ENCODE assay signal across 9 cellular contexts in genomic region chr22:29305836-29306174, GRCh38. TPM values are rescaled to one million over a fixed set of nuclear protein-coding genes. Genes with fewer than 3 reads are reported as not detected.
DNase-seq lines count a peak whose midpoint lies in the region; ATAC-seq and TF ChIP-seq lines count a peak whose summit lies in the region.
"Had no signal": no experiment of that assay in that cellular context is flagged by ENCODE, and none has a peak within 500 bp of the region (broad histone marks: within the 10 kb centered on the region; RNA-seq: fewer than 3 reads in every experiment).

No MANE protein-coding gene starts in this region.

- peaks cover 18% of the 10 kb centered on the region for H3K27me3 Mint-ChIP-seq in CD8-positive, alpha-beta T cell (ENCODE audit: low read depth)

- H3K4me1 Mint-ChIP-seq in CD8-positive, alpha-beta T cell (ENCODE audit: low read depth), result peaks cover 15% of the 10 kb centered on the region

- POLR2A ChIA-PET in CD8-positive, alpha-beta T cell (lab: Charles Lee), result no interaction called here

- H3K36me3 ChIP-seq in CD8-positive, alpha-beta T cell (ENCODE audit: insufficient read depth, low read length), result no peaks in the 10 kb centered on the region
- H3K36me3 ChIP-seq in NT2/D1 (ENCODE audit: insufficient read depth, insufficient read length, low read length), result peaks cover 13% of the 10 kb centered on the region
- H3K36me3 ChIP-seq in duodenal mucosa (ENCODE audit: control insufficient read depth in 1 of 2, insufficient read depth in 2 of 2, low read length in 2 of 2), result peaks cover 3 to 7% of the 10 kb centered on the region in 2 donors
- H3K36me3 ChIP-seq in osteoblast (ENCODE audit: insufficient read depth, low read length), result peaks cover 3% of the 10 kb centered on the region

- peaks cover 13% of the 10 kb centered on the region for H3K4me1 ChIP-seq in CD8-positive, alpha-beta T cell (ENCODE audit: insufficient read depth, low read length)
- peaks cover 21% of the 10 kb centered on the region for H3K4me1 ChIP-seq in NT2/D1 (ENCODE audit: insufficient read depth, insufficient read length)
- peaks cover 54 to 62% of the 10 kb centered on the region in 2 donors for H3K4me1 ChIP-seq in duodenal mucosa (ENCODE audit: control insufficient read depth in 1 of 2, insufficient read depth in 2 of 2, low read length in 2 of 2)
- peaks cover 26% of the 10 kb centered on the region for H3K4me1 ChIP-seq in osteoblast (ENCODE audit: insufficient read depth, low read length)

- no peaks in the 10 kb centered on the region for H3K9me3 ChIP-seq in CD8-positive, alpha-beta T cell (ENCODE audit: low read length)
- H3K9me3 ChIP-seq in NT2/D1 (ENCODE audit: insufficient read depth, low read length) (no peaks in the 10 kb centered on the region), duodenal mucosa (ENCODE audit: control insufficient read depth in 1 of 2, low read length in 2 of 2) (no peaks in the 10 kb centered on the region), osteoblast (ENCODE audit: low read depth, low read length) (no peaks in the 10 kb centered on the region)

- peaks cover 11% of the 10 kb centered on the region for H4K20me1 ChIP-seq in osteoblast (ENCODE audit: insufficient read depth, low read length)

- H3K27me3 ChIP-seq in CD8-positive, alpha-beta T cell (ENCODE audit: insufficient read depth, low read length), result peaks cover 6% of the 10 kb centered on the region
- H3K27me3 ChIP-seq in NT2/D1 (ENCODE audit: insufficient read depth, insufficient read length) (no peaks in the 10 kb centered on the region), duodenal mucosa (ENCODE audit: control insufficient read depth in 1 of 2, insufficient read depth in 2 of 2, low read length in 2 of 2) (no peaks in the 10 kb centered on the region), osteoblast (ENCODE audit: insufficient read depth, low read length) (no peaks in the 10 kb centered on the region)

- H3K27ac ChIP-seq in CD8-positive, alpha-beta T cell (ENCODE audit: low read depth, low read length), result no peak overlapping the region
- no peak overlapping the region for H3K27ac ChIP-seq in duodenal mucosa (ENCODE audit: low read depth, low read length)
- no peak overlapping the region for H3K27ac ChIP-seq in osteoblast (ENCODE audit: low read depth, low read length)

- no peak for ATAC-seq in CD8-positive, alpha-beta T cell
- ATAC-seq in HG02798 (IDR thresholded peaks at IDR 0.05; ENCODE audit: poor library complexity, unreplicated experiment), result no peak

- peak overlapping the region; percentile 74 for H3K4me3 Mint-ChIP-seq in CD8-positive, alpha-beta T cell

- H3K9me3 Mint-ChIP-seq in CD8-positive, alpha-beta T cell, result no peaks in the 10 kb centered on the region

- H3K9ac ChIP-seq in NT2/D1 (ENCODE audit: insufficient read length, low read depth), result peak overlapping the region; percentile 70
- peak overlapping the region in 1 of 2 donors; percentile 57 for H3K9ac ChIP-seq in duodenal mucosa (ENCODE audit: low read depth in 1 of 2, low read length in 2 of 2)

- H3K27ac Mint-ChIP-seq in CD8-positive, alpha-beta T cell, result no peak overlapping the region

- H2AFZ ChIP-seq in osteoblast (ENCODE audit: low read length), result peak overlapping the region; percentile 42

- no peak for DNase-seq in CD8-positive, alpha-beta T cell
- DNase-seq in NT2/D1 (ENCODE audit: low read depth, low spot score) (no peak), osteoblast (ENCODE audit: insufficient read length, low spot score, missing footprints) (no peak), LoVo (ENCODE audit: low spot score) (no peak)
- no peak for DNase-seq in NK-92 treated with Interleukin-12 subunit alpha and Interleukin-12 subunit beta, amount 100 ng/mL, for 24 hours (lab: John Stamatoyannopoulos, UW)
- DNase-seq in stimulated activated CD4-positive, alpha-beta T cell treated with anti-CD3 and anti-CD28 coated beads, Interleukin-2, amount 100 ng/mL, for 24 hours, result no peak
- DNase-seq: NCI-H2029 treated with DMSO at 0.1 percent for 48 hours had no signal

- H3K79me2 ChIP-seq in osteoblast (ENCODE audit: insufficient read depth, low read length), result peaks cover 31% of the 10 kb centered on the region

- intact Hi-C loops in CD8-positive, alpha-beta T cell (cut with DNase I, micrococcal nuclease), result no loop called here

- no peak for TF ChIP-seq CTCF in CD8-positive, alpha-beta T cell (IDR thresholded peaks at IDR 0.05)
- no peak for TF ChIP-seq CTCF in osteoblast (IDR thresholded peaks at IDR 0.05; ENCODE audit: extremely low read depth, low read depth, low read length)

- peak overlapping the region; percentile 76 for H3K4me3 ChIP-seq in CD8-positive, alpha-beta T cell (ENCODE audit: low read depth, low read length)
- H3K4me3 ChIP-seq in NT2/D1 (ENCODE audit: insufficient read length, low read depth), result no peak overlapping the region
- peak overlapping the region; percentile 75 to 86 for H3K4me3 ChIP-seq in duodenal mucosa (ENCODE audit: low read depth in 1 of 2, low read length in 2 of 2)
- H3K4me3 ChIP-seq in osteoblast (ENCODE audit: insufficient read depth, low read length), result peak overlapping the region; percentile 81

- peaks cover 7% of the 10 kb centered on the region for H3K36me3 Mint-ChIP-seq in CD8-positive, alpha-beta T cell

- CTCF ChIA-PET in CD8-positive, alpha-beta T cell (lab: Charles Lee), result no interaction called here

- H3K4me2 ChIP-seq in osteoblast (ENCODE audit: insufficient read depth, low read length), result peak overlapping the region; percentile 95

RNA-seq across cellular contexts. Expression of gene GAS2L1, which starts 0.6 kb away (rescaled TPM):
- not detected for total RNA-seq in CD8-positive, alpha-beta T cell
- 11.6 and 13.0 TPM in 2 replicates for total RNA-seq in osteoblast

RNA-seq across cellular contexts. Expression of gene RASL10A, which starts 9.7 kb away (rescaled TPM):
- under 1 TPM; 0.44 to 0.49 TPM for total RNA-seq in CD8-positive, alpha-beta T cell
- total RNA-seq in osteoblast, result not detected in 2 replicates

RNA-seq across cellular contexts. Expression of gene EWSR1, which starts 37.7 kb away (rescaled TPM):
- 100 to 1,000 TPM; 326 to 352 TPM for total RNA-seq in CD8-positive, alpha-beta T cell
- total RNA-seq in osteoblast, result 139 and 148 TPM in 2 replicates

RNA-seq across cellular contexts. Expression of gene RHBDD3, which starts 38.0 kb away (rescaled TPM):
- total RNA-seq in CD8-positive, alpha-beta T cell, result 10 to 100 TPM; 10.2 to 10.9 TPM
- 25.0 and 32.7 TPM in 2 replicates for total RNA-seq in osteoblast

Comparison
In these comparisons a context has a peak if more than half of its experiments do, and no peak if none do; other contexts are left out.
1. RNA of gene GAS2L1, which starts 0.6 kb away (total RNA-seq): 11.6 to 13.0 TPM in osteoblast; not detected in CD8-positive, alpha-beta T cell; every median in the first group is over 10 times any median in the second.